Comparison of ENCODE assay signal across 17 cellular contexts in the genomic region with DNA sequence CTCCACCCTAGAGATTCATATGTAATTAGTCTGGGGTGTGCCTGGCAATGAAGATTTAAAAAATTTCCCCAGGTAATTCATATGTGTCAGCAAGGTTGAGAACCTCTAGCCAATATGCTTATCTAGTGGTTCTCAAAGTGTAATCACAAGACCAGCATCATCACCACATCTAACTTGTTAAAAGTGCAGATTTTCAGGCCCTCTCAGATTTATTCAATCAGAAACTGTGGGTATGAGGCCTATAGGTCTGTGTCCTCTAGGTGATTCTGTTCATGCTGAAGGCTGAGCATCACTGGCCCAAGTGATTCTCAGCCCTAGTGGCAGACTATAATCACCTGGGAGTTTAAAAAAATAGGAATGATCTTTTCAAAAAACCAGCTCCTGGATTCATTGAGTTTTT.
A peak's percentile ranks its signal among the peaks of the same experiment; 100 is the strongest.
DNase-seq lines count a peak whose midpoint lies in the region; ATAC-seq lines count a peak whose summit lies in the region.
"Had no signal": no experiment of that assay in that cellular context is flagged by ENCODE, and none has a peak within 500 bp of the region (broad histone marks: within the 10 kb centered on the region; RNA-seq: fewer than 3 reads in every experiment).

No MANE protein-coding gene starts in this region.

- H3K4me3 Mint-ChIP-seq in activated CD4-positive, alpha-beta T cell treated with anti-CD3 and anti-CD28 coated beads for 36 hours: no peak overlapping the region
- H3K4me3 Mint-ChIP-seq in activated T-cell treated with anti-CD3 and anti-CD28 coated beads, Interleukin-2, amount 50 U/mL, for 72 hours: no peak overlapping the region
- H3K4me3 Mint-ChIP-seq in activated T-cell treated with anti-CD3 and anti-CD28 coated beads, Interleukin-2, amount 50 U/mL, for 24 hours: no peak overlapping the region
- no peak overlapping the region for H3K4me3 Mint-ChIP-seq in stimulated activated naive CD8-positive, alpha-beta T cell treated with anti-CD3 and anti-CD28 coated beads, Interleukin-15, amount 100 ng/mL, for 72 hours
- H3K4me3 Mint-ChIP-seq in stimulated activated effector memory CD8-positive, alpha-beta T cell treated with anti-CD3 and anti-CD28 coated beads, Interleukin-12 subunit alpha, Interleukin-12 subunit beta, amount 100 ng/mL, for 72 hours: no peak overlapping the region
- H3K4me3 Mint-ChIP-seq: B cell; CD4-positive, alpha-beta T cell; CD8-positive, alpha-beta T cell had no signal

- H3K9me3 Mint-ChIP-seq in activated CD4-positive, alpha-beta T cell treated with anti-CD3 and anti-CD28 coated beads for 36 hours (ENCODE audit: low read depth): peaks cover 2% of the 10 kb centered on the region
- peaks cover 0 to 2% of the 10 kb centered on the region in 2 donors for H3K9me3 Mint-ChIP-seq in activated T-cell treated with anti-CD3 and anti-CD28 coated beads, Interleukin-2, amount 50 U/mL, for 72 hours
- H3K9me3 Mint-ChIP-seq in activated T-cell treated with anti-CD3 and anti-CD28 coated beads, Interleukin-2, amount 50 U/mL, for 24 hours: peaks cover 2% of the 10 kb centered on the region
- no peaks in the 10 kb centered on the region for H3K9me3 Mint-ChIP-seq in stimulated activated naive CD8-positive, alpha-beta T cell treated with anti-CD3 and anti-CD28 coated beads, Interleukin-15, amount 100 ng/mL, for 72 hours
- no peaks in the 10 kb centered on the region for H3K9me3 Mint-ChIP-seq in stimulated activated effector memory CD8-positive, alpha-beta T cell treated with anti-CD3 and anti-CD28 coated beads, Interleukin-12 subunit alpha, Interleukin-12 subunit beta, amount 100 ng/mL, for 72 hours
- H3K9me3 Mint-ChIP-seq: CD4-positive, alpha-beta T cell had no signal

- POLR2A ChIA-PET in activated CD4-positive, alpha-beta T cell treated with anti-CD3 and anti-CD28 coated beads for 36 hours (lab: Charles Lee): no interaction called here

- peak; percentile 36 for ATAC-seq in activated CD4-positive, alpha-beta T cell treated with anti-CD3 and anti-CD28 coated beads for 36 hours
- ATAC-seq in activated T-cell treated with anti-CD3 and anti-CD28 coated beads, Interleukin-2, amount 50 U/mL, for 72 hours (replicated peaks in 1 of 2): peak; percentile 69 to 71
- ATAC-seq in stimulated activated naive CD8-positive, alpha-beta T cell treated with anti-CD3 and anti-CD28 coated beads, Interleukin-15, amount 100 ng/mL, for 72 hours: peak; percentile 54
- ATAC-seq in stimulated activated naive CD8-positive, alpha-beta T cell treated with anti-CD3 and anti-CD28 coated beads, Interleukin-15, Interleukin-2, amounts not matched to agents 100 U/mL and 50 U/mL, for 24 hours: no peak
- peak; percentile 51 for ATAC-seq in stimulated activated effector memory CD8-positive, alpha-beta T cell treated with anti-CD3 and anti-CD28 coated beads, Interleukin-12 subunit alpha, Interleukin-12 subunit beta, amount 100 ng/mL, for 72 hours
- ATAC-seq: A549; CD8-positive, alpha-beta T cell had no signal

- no peaks in the 10 kb centered on the region for H3K27me3 Mint-ChIP-seq in activated CD4-positive, alpha-beta T cell treated with anti-CD3 and anti-CD28 coated beads for 36 hours
- H3K27me3 Mint-ChIP-seq in activated T-cell treated with anti-CD3 and anti-CD28 coated beads, Interleukin-2, amount 50 U/mL, for 72 hours (ENCODE audit: low read depth): no peaks in the 10 kb centered on the region
- H3K27me3 Mint-ChIP-seq in activated T-cell treated with anti-CD3 and anti-CD28 coated beads, Interleukin-2, amount 50 U/mL, for 24 hours: no peaks in the 10 kb centered on the region
- H3K27me3 Mint-ChIP-seq in stimulated activated naive CD8-positive, alpha-beta T cell treated with anti-CD3 and anti-CD28 coated beads, Interleukin-15, amount 100 ng/mL, for 72 hours: no peaks in the 10 kb centered on the region
- H3K27me3 Mint-ChIP-seq: B cell; CD4-positive, alpha-beta T cell had no signal

- CTCF ChIA-PET in activated CD4-positive, alpha-beta T cell treated with anti-CD3 and anti-CD28 coated beads for 36 hours (lab: Charles Lee): interaction anchor here (1.2 kb wide), 1 partner anchor 13 kb away, joined by 3 read pairs; no protein-coding TSS in a partner anchor

- H3K27ac Mint-ChIP-seq in activated CD4-positive, alpha-beta T cell treated with anti-CD3 and anti-CD28 coated beads for 36 hours: no peak overlapping the region
- no peak overlapping the region for H3K27ac Mint-ChIP-seq in activated T-cell treated with anti-CD3 and anti-CD28 coated beads, Interleukin-2, amount 50 U/mL, for 72 hours
- H3K27ac Mint-ChIP-seq in activated T-cell treated with anti-CD3 and anti-CD28 coated beads, Interleukin-2, amount 50 U/mL, for 24 hours: no peak overlapping the region
- H3K27ac Mint-ChIP-seq in stimulated activated naive CD8-positive, alpha-beta T cell treated with anti-CD3 and anti-CD28 coated beads, Interleukin-15, amount 100 ng/mL, for 72 hours: no peak overlapping the region
- no peak overlapping the region for H3K27ac Mint-ChIP-seq in stimulated activated effector memory CD8-positive, alpha-beta T cell treated with anti-CD3 and anti-CD28 coated beads, Interleukin-12 subunit alpha, Interleukin-12 subunit beta, amount 100 ng/mL, for 72 hours
- H3K27ac Mint-ChIP-seq: B cell; CD4-positive, alpha-beta T cell had no signal

- intact Hi-C loops in activated CD4-positive, alpha-beta T cell treated with anti-CD3 and anti-CD28 coated beads for 36 hours (cut with DNase I, micrococcal nuclease): no loop called here

- H3K4me1 Mint-ChIP-seq in activated CD4-positive, alpha-beta T cell treated with anti-CD3 and anti-CD28 coated beads for 36 hours: no peaks in the 10 kb centered on the region
- no peaks in the 10 kb centered on the region for H3K4me1 Mint-ChIP-seq in activated T-cell treated with anti-CD3 and anti-CD28 coated beads, Interleukin-2, amount 50 U/mL, for 72 hours (ENCODE audit: low read depth)
- no peaks in the 10 kb centered on the region for H3K4me1 Mint-ChIP-seq in activated T-cell treated with anti-CD3 and anti-CD28 coated beads, Interleukin-2, amount 50 U/mL, for 24 hours (ENCODE audit: low read depth)
- no peaks in the 10 kb centered on the region for H3K4me1 Mint-ChIP-seq in stimulated activated naive CD8-positive, alpha-beta T cell treated with anti-CD3 and anti-CD28 coated beads, Interleukin-15, amount 100 ng/mL, for 72 hours
- H3K4me1 Mint-ChIP-seq in stimulated activated effector memory CD8-positive, alpha-beta T cell treated with anti-CD3 and anti-CD28 coated beads, Interleukin-12 subunit alpha, Interleukin-12 subunit beta, amount 100 ng/mL, for 72 hours: no peaks in the 10 kb centered on the region
- H3K4me1 Mint-ChIP-seq: B cell had no signal

- H3K36me3 Mint-ChIP-seq in activated CD4-positive, alpha-beta T cell treated with anti-CD3 and anti-CD28 coated beads for 36 hours (ENCODE audit: low read depth): no peaks in the 10 kb centered on the region
- H3K36me3 Mint-ChIP-seq in activated T-cell treated with anti-CD3 and anti-CD28 coated beads, Interleukin-2, amount 50 U/mL, for 72 hours (ENCODE audit: insufficient read depth in 2 of 2): no peaks in the 10 kb centered on the region
- H3K36me3 Mint-ChIP-seq in activated T-cell treated with anti-CD3 and anti-CD28 coated beads, Interleukin-2, amount 50 U/mL, for 24 hours (ENCODE audit: low read depth): no peaks in the 10 kb centered on the region
- H3K36me3 Mint-ChIP-seq in stimulated activated effector memory CD8-positive, alpha-beta T cell treated with anti-CD3 and anti-CD28 coated beads, Interleukin-12 subunit alpha, Interleukin-12 subunit beta, amount 100 ng/mL, for 72 hours: no peaks in the 10 kb centered on the region

- no peak for DNase-seq in activated CD4-positive, alpha-beta T cell treated with anti-CD3 and anti-CD28 coated beads for 36 hours
- DNase-seq in activated CD4-positive, alpha-beta T cell treated with anti-CD3 and anti-CD28 coated beads, Interleukin-2, amount 50 U/mL, for 4 hours: no peak
- no peak for DNase-seq in activated T-cell treated with anti-CD3 and anti-CD28 coated beads, Interleukin-2, amount 50 U/mL, for 72 hours
- DNase-seq in activated T-cell treated with anti-CD3 and anti-CD28 coated beads, Interleukin-2, amount 50 U/mL, for 24 hours: no peak
- no peak for DNase-seq in stimulated activated naive CD8-positive, alpha-beta T cell treated with anti-CD3 and anti-CD28 coated beads, Interleukin-15, amount 100 ng/mL, for 72 hours
- no peak for DNase-seq in stimulated activated naive CD8-positive, alpha-beta T cell treated with anti-CD3 and anti-CD28 coated beads, Interleukin-15, Interleukin-2, amounts not matched to agents 100 U/mL and 50 U/mL, for 24 hours
- no peak for DNase-seq in stimulated activated effector memory CD8-positive, alpha-beta T cell treated with anti-CD3 and anti-CD28 coated beads, Interleukin-12 subunit alpha, Interleukin-12 subunit beta, amount 100 ng/mL, for 72 hours (ENCODE audit: low spot score in 2 of 2)
- DNase-seq in NCI-H1417 (lab: John Stamatoyannopoulos, UW): no peak
- DNase-seq: AML-193; Caco-2; Calu3; CD4-positive, alpha-beta T cell; CD8-positive, alpha-beta T cell; DMS79 treated with DMSO at 0.1 percent for 48 hours; GF-D8 had no signal
